In genomic region chr9:14400658-14400995, GRCh38 we compare ENCODE assay signal across 9 cellular contexts.
A peak's percentile ranks its signal among the peaks of the same experiment; 100 is the strongest.
DNase-seq lines count a peak whose midpoint lies in the region; ATAC-seq, FAIRE-seq and TF ChIP-seq lines count a peak whose summit lies in the region.
"Had no signal": no experiment of that assay in that cellular context is flagged by ENCODE, and none has a peak within 500 bp of the region (broad histone marks: within the 10 kb centered on the region; RNA-seq: fewer than 3 reads in every experiment).

No MANE protein-coding gene starts in this region.

- H3K4me1 Mint-ChIP-seq in activated CD8-positive, alpha-beta T cell treated with anti-CD3 and anti-CD28 coated beads, Interleukin-2, amount 10 ng/mL, durations not matched to agents 7 days and 5 days (ENCODE audit: low read depth): no peaks in the 10 kb centered on the region
- H3K4me1 Mint-ChIP-seq: memory B cell had no signal

- peak; percentile 8 for DNase-seq in DMS53 treated with DMSO at 0.1 percent for 48 hours (lab: John Stamatoyannopoulos, UW; ENCODE audit: unreplicated experiment)
- peak; percentile 72 for DNase-seq in NCI-H345 (lab: John Stamatoyannopoulos, UW)
- peak; percentile 68 for DNase-seq in bronchial epithelial cell (ENCODE audit: low read depth)
- no peak for DNase-seq in upper lobe of right lung
- DNase-seq in activated CD8-positive, alpha-beta T cell treated with anti-CD3 and anti-CD28 coated beads, Interleukin-2, amount 10 ng/mL, durations not matched to agents 7 days and 5 days: no peak

- no peaks in the 10 kb centered on the region for H3K36me3 ChIP-seq in bronchial epithelial cell (ENCODE audit: control insufficient read depth, insufficient read depth, low read length)
- H3K36me3 ChIP-seq in upper lobe of right lung: no peaks in the 10 kb centered on the region

- peak; percentile 23 for FAIRE-seq in bronchial epithelial cell (lab: Jason Lieb, UNC)

- intact Hi-C loops in upper lobe of right lung (cut with DNase I): no loop called here

- peak overlapping the region; percentile 47 for H3K27ac ChIP-seq in layer of hippocampus (ENCODE audit: low read depth, low read length)
- H3K27ac ChIP-seq in upper lobe of right lung: no peak overlapping the region

- CTCF ChIA-PET in activated CD8-positive, alpha-beta T cell treated with anti-CD3 and anti-CD28 coated beads, Interleukin-2, amount 10 ng/mL, durations not matched to agents 7 days and 5 days (lab: Charles Lee): no interaction called here

- H3K27me3 ChIP-seq in bronchial epithelial cell (ENCODE audit: control insufficient read depth, insufficient read depth, low read length) (no peaks in the 10 kb centered on the region), layer of hippocampus (ENCODE audit: control insufficient read depth, insufficient read depth, low read length) (no peaks in the 10 kb centered on the region), upper lobe of right lung (no peaks in the 10 kb centered on the region)

- H3K4me1 ChIP-seq in upper lobe of right lung: peaks cover 5% of the 10 kb centered on the region

- no peak overlapping the region for H3K4me3 ChIP-seq in bronchial epithelial cell (ENCODE audit: low read depth, low read length)
- no peak overlapping the region for H3K4me3 ChIP-seq in upper lobe of right lung

- POLR2A ChIA-PET in activated CD8-positive, alpha-beta T cell treated with anti-CD3 and anti-CD28 coated beads, Interleukin-2, amount 10 ng/mL, durations not matched to agents 7 days and 5 days (lab: Charles Lee): no interaction called here

- peak; percentile 58 for TF ChIP-seq CTCF in bronchial epithelial cell (IDR thresholded peaks at IDR 0.05; ENCODE audit: insufficient read depth, low read length, severe bottlenecking)
- TF ChIP-seq CTCF in upper lobe of right lung (IDR thresholded peaks at IDR 0.05): peak; percentile 54

- H3K9me3 Mint-ChIP-seq in activated CD8-positive, alpha-beta T cell treated with anti-CD3 and anti-CD28 coated beads, Interleukin-2, amount 10 ng/mL, durations not matched to agents 7 days and 5 days (ENCODE audit: insufficient read depth): no peaks in the 10 kb centered on the region
- H3K9me3 Mint-ChIP-seq: memory B cell had no signal

- H3K27ac Mint-ChIP-seq in activated CD8-positive, alpha-beta T cell treated with anti-CD3 and anti-CD28 coated beads, Interleukin-2, amount 10 ng/mL, durations not matched to agents 7 days and 5 days: no peak overlapping the region
- H3K27ac Mint-ChIP-seq: memory B cell had no signal

- H3K4me3 Mint-ChIP-seq in activated CD8-positive, alpha-beta T cell treated with anti-CD3 and anti-CD28 coated beads, Interleukin-2, amount 10 ng/mL, durations not matched to agents 7 days and 5 days: no peak overlapping the region
- H3K4me3 Mint-ChIP-seq: memory B cell had no signal

- no peaks in the 10 kb centered on the region for H3K27me3 Mint-ChIP-seq in activated CD8-positive, alpha-beta T cell treated with anti-CD3 and anti-CD28 coated beads, Interleukin-2, amount 10 ng/mL, durations not matched to agents 7 days and 5 days (ENCODE audit: low read depth)

- H3K9me3 ChIP-seq in upper lobe of right lung: no peaks in the 10 kb centered on the region

- H3K36me3 Mint-ChIP-seq in activated CD8-positive, alpha-beta T cell treated with anti-CD3 and anti-CD28 coated beads, Interleukin-2, amount 10 ng/mL, durations not matched to agents 7 days and 5 days (ENCODE audit: low read depth): no peaks in the 10 kb centered on the region
- H3K36me3 Mint-ChIP-seq: memory B cell had no signal

- ATAC-seq in upper lobe of right lung (peak; percentile 68), HG02610 (IDR thresholded peaks at IDR 0.05; ENCODE audit: unreplicated experiment) (no peak), GM18511 (IDR thresholded peaks at IDR 0.05; ENCODE audit: unreplicated experiment) (no peak)
- no peak for ATAC-seq in activated CD8-positive, alpha-beta T cell treated with anti-CD3 and anti-CD28 coated beads, Interleukin-2, amount 10 ng/mL, durations not matched to agents 7 days and 5 days

Comparison
In these comparisons a context has a peak if more than half of its experiments do, and no peak if none do; other contexts are left out.
1. DNase-seq: peak in DMS53 treated with DMSO at 0.1 percent for 48 hours (single experiment), NCI-H345 (single experiment) and bronchial epithelial cell (single experiment); none in upper lobe of right lung (single experiment) and activated CD8-positive, alpha-beta T cell treated with anti-CD3 and anti-CD28 coated beads, Interleukin-2, amount 10 ng/mL, durations not matched to agents 7 days and 5 days (single experiment).